1 cellular context compared by ENCODE assay signal in the genomic region with DNA sequence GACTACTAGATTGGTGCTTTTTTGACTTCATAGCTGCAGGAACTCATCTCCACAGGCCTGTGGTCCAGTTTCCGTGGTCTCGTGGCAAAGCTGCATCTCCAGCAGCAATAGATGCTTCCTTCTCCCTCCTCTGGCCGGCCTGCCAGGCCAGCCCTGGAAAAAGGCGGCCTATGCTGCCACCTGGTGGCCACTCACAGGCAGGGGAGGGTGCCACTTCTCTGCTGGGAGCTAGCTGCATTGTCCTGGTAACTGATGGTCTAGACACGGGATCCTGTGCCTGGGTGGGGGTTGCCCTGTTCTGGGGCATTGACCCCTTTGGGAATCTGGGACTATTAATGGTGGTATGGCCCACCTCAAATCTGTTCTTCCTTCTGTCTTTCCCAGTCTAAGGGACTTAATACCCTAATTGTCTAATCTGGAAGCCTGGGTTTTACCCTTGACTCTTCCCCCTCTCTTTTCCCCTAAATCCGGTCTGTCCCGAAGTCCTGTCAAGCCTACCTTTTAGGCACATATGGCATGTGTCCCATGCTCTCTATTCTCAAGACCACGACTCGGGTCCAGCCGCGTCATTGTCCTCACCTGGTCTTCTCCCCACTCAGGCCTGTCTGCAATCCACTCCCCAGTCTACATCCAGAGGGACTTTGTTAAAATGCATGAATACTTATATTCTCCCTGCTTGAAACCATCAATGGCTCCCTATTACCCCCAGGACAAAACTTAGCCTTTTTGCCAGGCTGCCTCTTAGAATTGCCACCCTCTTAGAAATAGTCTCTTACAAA.
TF ChIP-seq lines count a peak whose summit lies in the region.

No MANE protein-coding gene starts in this region.

TF ChIP-seq in HepG2, 621 proteins besides CTCF, POLR2A, EP300 and RAD21 (continued from another document and continues in another):
- TF ChIP-seq, protein P1, sequence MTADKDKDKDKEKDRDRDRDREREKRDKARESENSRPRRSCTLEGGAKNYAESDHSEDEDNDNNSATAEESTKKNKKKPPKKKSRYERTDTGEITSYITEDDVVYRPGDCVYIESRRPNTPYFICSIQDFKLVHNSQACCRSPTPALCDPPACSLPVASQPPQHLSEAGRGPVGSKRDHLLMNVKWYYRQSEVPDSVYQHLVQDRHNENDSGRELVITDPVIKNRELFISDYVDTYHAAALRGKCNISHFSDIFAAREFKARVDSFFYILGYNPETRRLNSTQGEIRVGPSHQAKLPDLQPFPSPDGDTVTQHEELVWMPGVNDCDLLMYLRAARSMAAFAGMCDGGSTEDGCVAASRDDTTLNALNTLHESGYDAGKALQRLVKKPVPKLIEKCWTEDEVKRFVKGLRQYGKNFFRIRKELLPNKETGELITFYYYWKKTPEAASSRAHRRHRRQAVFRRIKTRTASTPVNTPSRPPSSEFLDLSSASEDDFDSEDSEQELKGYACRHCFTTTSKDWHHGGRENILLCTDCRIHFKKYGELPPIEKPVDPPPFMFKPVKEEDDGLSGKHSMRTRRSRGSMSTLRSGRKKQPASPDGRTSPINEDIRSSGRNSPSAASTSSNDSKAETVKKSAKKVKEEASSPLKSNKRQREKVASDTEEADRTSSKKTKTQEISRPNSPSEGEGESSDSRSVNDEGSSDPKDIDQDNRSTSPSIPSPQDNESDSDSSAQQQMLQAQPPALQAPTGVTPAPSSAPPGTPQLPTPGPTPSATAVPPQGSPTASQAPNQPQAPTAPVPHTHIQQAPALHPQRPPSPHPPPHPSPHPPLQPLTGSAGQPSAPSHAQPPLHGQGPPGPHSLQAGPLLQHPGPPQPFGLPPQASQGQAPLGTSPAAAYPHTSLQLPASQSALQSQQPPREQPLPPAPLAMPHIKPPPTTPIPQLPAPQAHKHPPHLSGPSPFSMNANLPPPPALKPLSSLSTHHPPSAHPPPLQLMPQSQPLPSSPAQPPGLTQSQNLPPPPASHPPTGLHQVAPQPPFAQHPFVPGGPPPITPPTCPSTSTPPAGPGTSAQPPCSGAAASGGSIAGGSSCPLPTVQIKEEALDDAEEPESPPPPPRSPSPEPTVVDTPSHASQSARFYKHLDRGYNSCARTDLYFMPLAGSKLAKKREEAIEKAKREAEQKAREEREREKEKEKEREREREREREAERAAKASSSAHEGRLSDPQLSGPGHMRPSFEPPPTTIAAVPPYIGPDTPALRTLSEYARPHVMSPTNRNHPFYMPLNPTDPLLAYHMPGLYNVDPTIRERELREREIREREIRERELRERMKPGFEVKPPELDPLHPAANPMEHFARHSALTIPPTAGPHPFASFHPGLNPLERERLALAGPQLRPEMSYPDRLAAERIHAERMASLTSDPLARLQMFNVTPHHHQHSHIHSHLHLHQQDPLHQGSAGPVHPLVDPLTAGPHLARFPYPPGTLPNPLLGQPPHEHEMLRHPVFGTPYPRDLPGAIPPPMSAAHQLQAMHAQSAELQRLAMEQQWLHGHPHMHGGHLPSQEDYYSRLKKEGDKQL (CRISPR knock-in tag; IDR thresholded peaks at IDR 0.05; ENCODE audit: low read depth), result no peak
- TF ChIP-seq NCOA5 (CRISPR knock-in tag; IDR thresholded peaks at IDR 0.05) (no peak), KDM3A (CRISPR knock-in tag; IDR thresholded peaks at IDR 0.05; ENCODE audit: low read depth) (no peak), SSRP1 (CRISPR knock-in tag; IDR thresholded peaks at IDR 0.05) (no peak), ZFP82 (CRISPR knock-in tag; IDR thresholded peaks at IDR 0.05; ENCODE audit: borderline replicate concordance) (no peak), SOX13 (IDR thresholded peaks at IDR 0.05) (no peak), SOX13 (CRISPR knock-in tag; conservative IDR thresholded peaks at IDR 0.05 in 1 of 2, IDR thresholded peaks at IDR 0.05 in 1 of 2) (peak in 1 of 2 experiments; percentile 13; a peak in 1 of 4 replicates), STAT5B (CRISPR knock-in tag; IDR thresholded peaks at IDR 0.05) (no peak), RXRB (CRISPR knock-in tag; IDR thresholded peaks at IDR 0.05; ENCODE audit: borderline replicate concordance) (0 out of 2 replicates have a peak, but pooled peaks have one; percentile 11), GLI4 (CRISPR knock-in tag; IDR thresholded peaks at IDR 0.05; ENCODE audit: borderline replicate concordance) (no peak), ARNT2 (CRISPR knock-in tag; IDR thresholded peaks at IDR 0.05; ENCODE audit: low read depth) (no peak), THAP11 (CRISPR knock-in tag; IDR thresholded peaks at IDR 0.05) (no peak), FOSL2 (CRISPR knock-in tag; IDR thresholded peaks at IDR 0.05) (peak; percentile 43; the same call in 1 of the 2 replicates), EEA1 (CRISPR knock-in tag; IDR thresholded peaks at IDR 0.05; ENCODE audit: borderline replicate concordance) (no peak), PTBP1 (IDR thresholded peaks at IDR 0.05; ENCODE audit: low read depth, low read length, poor library complexity, severe bottlenecking) (no peak), TARDBP (CRISPR knock-in tag; IDR thresholded peaks at IDR 0.05) (no peak), ZC3H13 (CRISPR knock-in tag; IDR thresholded peaks at IDR 0.05) (no peak), BORCS8-MEF2B (CRISPR knock-in tag; IDR thresholded peaks at IDR 0.05) (no peak), RNF2 (conservative IDR thresholded peaks at IDR 0.05; ENCODE audit: low read depth) (no peak), NBN (conservative IDR thresholded peaks at IDR 0.05) (no peak), KDM4B (CRISPR knock-in tag; IDR thresholded peaks at IDR 0.05) (no peak), MAZ (IDR thresholded peaks at IDR 0.05; ENCODE audit: borderline replicate concordance, low read depth, low read length) (peak; percentile 69; the same call in 1 of the 2 replicates), MAZ (CRISPR knock-in tag; IDR thresholded peaks at IDR 0.05; ENCODE audit: low read depth) (no peak), RELA (CRISPR knock-in tag; IDR thresholded peaks at IDR 0.05) (no peak), ZNF776 (CRISPR knock-in tag; IDR thresholded peaks at IDR 0.05) (no peak), IRF2 (CRISPR knock-in tag; IDR thresholded peaks at IDR 0.05) (peak; percentile 62; the same call in 1 of the 2 replicates), RCOR2 (CRISPR knock-in tag; IDR thresholded peaks at IDR 0.05) (no peak), TEAD3 (CRISPR knock-in tag; optimal IDR thresholded peaks at IDR 0.05; ENCODE audit: borderline replicate concordance) (no peak), RARG (CRISPR knock-in tag; IDR thresholded peaks at IDR 0.05; ENCODE audit: low read depth) (no peak)
- TF ChIP-seq, protein P2, sequence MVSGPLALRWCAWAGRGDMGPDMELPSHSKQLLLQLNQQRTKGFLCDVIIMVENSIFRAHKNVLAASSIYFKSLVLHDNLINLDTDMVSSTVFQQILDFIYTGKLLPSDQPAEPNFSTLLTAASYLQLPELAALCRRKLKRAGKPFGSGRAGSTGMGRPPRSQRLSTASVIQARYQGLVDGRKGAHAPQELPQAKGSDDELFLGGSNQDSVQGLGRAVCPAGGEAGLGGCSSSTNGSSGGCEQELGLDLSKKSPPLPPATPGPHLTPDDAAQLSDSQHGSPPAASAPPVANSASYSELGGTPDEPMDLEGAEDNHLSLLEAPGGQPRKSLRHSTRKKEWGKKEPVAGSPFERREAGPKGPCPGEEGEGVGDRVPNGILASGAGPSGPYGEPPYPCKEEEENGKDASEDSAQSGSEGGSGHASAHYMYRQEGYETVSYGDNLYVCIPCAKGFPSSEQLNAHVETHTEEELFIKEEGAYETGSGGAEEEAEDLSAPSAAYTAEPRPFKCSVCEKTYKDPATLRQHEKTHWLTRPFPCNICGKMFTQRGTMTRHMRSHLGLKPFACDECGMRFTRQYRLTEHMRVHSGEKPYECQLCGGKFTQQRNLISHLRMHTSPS (CRISPR knock-in tag; IDR thresholded peaks at IDR 0.05; ENCODE audit: low read depth), result no peak
- TF ChIP-seq, protein P3, sequence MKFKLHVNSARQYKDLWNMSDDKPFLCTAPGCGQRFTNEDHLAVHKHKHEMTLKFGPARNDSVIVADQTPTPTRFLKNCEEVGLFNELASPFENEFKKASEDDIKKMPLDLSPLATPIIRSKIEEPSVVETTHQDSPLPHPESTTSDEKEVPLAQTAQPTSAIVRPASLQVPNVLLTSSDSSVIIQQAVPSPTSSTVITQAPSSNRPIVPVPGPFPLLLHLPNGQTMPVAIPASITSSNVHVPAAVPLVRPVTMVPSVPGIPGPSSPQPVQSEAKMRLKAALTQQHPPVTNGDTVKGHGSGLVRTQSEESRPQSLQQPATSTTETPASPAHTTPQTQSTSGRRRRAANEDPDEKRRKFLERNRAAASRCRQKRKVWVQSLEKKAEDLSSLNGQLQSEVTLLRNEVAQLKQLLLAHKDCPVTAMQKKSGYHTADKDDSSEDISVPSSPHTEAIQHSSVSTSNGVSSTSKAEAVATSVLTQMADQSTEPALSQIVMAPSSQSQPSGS (CRISPR knock-in tag; IDR thresholded peaks at IDR 0.05), result no peak
- TF ChIP-seq, protein P4, sequence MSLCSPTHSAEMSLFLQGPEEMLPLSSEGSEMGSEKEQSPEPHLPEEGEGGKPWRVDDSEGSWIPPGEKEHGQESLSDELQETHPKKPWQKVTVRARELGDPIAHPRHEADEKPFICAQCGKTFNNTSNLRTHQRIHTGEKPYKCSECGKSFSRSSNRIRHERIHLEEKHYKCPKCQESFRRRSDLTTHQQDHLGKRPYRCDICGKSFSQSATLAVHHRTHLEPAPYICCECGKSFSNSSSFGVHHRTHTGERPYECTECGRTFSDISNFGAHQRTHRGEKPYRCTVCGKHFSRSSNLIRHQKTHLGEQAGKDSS (CRISPR knock-in tag; IDR thresholded peaks at IDR 0.05; ENCODE audit: borderline replicate concordance, low read depth), result peak; percentile 66; the same call in 1 of the 2 replicates
- TF ChIP-seq, protein P5, sequence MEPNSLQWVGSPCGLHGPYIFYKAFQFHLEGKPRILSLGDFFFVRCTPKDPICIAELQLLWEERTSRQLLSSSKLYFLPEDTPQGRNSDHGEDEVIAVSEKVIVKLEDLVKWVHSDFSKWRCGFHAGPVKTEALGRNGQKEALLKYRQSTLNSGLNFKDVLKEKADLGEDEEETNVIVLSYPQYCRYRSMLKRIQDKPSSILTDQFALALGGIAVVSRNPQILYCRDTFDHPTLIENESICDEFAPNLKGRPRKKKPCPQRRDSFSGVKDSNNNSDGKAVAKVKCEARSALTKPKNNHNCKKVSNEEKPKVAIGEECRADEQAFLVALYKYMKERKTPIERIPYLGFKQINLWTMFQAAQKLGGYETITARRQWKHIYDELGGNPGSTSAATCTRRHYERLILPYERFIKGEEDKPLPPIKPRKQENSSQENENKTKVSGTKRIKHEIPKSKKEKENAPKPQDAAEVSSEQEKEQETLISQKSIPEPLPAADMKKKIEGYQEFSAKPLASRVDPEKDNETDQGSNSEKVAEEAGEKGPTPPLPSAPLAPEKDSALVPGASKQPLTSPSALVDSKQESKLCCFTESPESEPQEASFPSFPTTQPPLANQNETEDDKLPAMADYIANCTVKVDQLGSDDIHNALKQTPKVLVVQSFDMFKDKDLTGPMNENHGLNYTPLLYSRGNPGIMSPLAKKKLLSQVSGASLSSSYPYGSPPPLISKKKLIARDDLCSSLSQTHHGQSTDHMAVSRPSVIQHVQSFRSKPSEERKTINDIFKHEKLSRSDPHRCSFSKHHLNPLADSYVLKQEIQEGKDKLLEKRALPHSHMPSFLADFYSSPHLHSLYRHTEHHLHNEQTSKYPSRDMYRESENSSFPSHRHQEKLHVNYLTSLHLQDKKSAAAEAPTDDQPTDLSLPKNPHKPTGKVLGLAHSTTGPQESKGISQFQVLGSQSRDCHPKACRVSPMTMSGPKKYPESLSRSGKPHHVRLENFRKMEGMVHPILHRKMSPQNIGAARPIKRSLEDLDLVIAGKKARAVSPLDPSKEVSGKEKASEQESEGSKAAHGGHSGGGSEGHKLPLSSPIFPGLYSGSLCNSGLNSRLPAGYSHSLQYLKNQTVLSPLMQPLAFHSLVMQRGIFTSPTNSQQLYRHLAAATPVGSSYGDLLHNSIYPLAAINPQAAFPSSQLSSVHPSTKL (CRISPR knock-in tag; IDR thresholded peaks at IDR 0.05), result no peak
- TF ChIP-seq, protein P6, sequence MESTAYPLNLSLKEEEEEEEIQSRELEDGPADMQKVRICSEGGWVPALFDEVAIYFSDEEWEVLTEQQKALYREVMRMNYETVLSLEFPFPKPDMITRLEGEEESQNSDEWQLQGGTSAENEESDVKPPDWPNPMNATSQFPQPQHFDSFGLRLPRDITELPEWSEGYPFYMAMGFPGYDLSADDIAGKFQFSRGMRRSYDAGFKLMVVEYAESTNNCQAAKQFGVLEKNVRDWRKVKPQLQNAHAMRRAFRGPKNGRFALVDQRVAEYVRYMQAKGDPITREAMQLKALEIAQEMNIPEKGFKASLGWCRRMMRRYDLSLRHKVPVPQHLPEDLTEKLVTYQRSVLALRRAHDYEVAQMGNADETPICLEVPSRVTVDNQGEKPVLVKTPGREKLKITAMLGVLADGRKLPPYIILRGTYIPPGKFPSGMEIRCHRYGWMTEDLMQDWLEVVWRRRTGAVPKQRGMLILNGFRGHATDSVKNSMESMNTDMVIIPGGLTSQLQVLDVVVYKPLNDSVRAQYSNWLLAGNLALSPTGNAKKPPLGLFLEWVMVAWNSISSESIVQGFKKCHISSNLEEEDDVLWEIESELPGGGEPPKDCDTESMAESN (CRISPR knock-in tag; conservative IDR thresholded peaks at IDR 0.05), result no peak
- TF ChIP-seq, protein P7, sequence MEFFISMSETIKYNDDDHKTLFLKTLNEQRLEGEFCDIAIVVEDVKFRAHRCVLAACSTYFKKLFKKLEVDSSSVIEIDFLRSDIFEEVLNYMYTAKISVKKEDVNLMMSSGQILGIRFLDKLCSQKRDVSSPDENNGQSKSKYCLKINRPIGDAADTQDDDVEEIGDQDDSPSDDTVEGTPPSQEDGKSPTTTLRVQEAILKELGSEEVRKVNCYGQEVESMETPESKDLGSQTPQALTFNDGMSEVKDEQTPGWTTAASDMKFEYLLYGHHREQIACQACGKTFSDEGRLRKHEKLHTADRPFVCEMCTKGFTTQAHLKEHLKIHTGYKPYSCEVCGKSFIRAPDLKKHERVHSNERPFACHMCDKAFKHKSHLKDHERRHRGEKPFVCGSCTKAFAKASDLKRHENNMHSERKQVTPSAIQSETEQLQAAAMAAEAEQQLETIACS (CRISPR knock-in tag; IDR thresholded peaks at IDR 0.05), result no peak
